Comparison of ENCODE assay signal across 24 cellular contexts in the genomic region with DNA sequence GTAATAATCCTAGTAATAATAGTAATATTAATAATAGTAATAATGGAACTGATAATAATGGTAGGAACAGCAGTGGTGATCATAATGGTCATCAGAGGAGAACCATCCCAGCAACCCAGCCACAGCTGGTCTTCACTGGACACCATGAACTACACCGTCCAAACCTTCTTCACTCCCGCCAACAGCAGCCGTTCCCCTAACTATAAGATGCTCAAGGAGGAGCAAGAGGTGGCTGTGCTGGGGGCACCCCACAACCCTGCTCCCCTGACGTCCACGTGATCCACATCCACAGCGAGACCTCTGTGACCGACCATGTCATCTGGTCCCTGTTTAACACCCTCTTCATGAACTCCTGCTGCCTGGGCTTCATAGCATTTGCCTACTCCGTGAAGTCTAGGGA.
"Had no signal": no experiment of that assay in that cellular context is flagged by ENCODE, and none has a peak within 500 bp of the region (broad histone marks: within the 10 kb centered on the region; RNA-seq: fewer than 3 reads in every experiment).

No MANE protein-coding gene starts in this region.

- H3K27me3 ChIP-seq: ovary, right lobe of liver had no signal

- H3K36me3 ChIP-seq: esophagus squamous epithelium, heart right ventricle, left lung, ovary, right lobe of liver, transverse colon had no signal

- H3K27ac ChIP-seq: coronary artery, left lung, psoas muscle, right lobe of liver had no signal

- H3K4me3 ChIP-seq: coronary artery, esophagus squamous epithelium, heart right ventricle, left lung, ovary, psoas muscle, right lobe of liver, smooth muscle cell, transverse colon had no signal

- H3K4me2 ChIP-seq: smooth muscle cell had no signal

- H3K9me3 ChIP-seq: esophagus squamous epithelium, heart right ventricle, left lung, ovary, psoas muscle, right lobe of liver, transverse colon had no signal

- DNase-seq: dermis blood vessel endothelial cell; effector memory CD8-positive, alpha-beta T cell; erythroblast; esophagus squamous epithelium; foreskin melanocyte; glutamatergic neuron; heart right ventricle; hippocampal formation; left cardiac atrium; left lung; mesendoderm; naive thymus-derived CD8-positive, alpha-beta T cell; occipital lobe; ovary; retina; stimulated activated CD4-positive, alpha-beta T cell treated with anti-CD3 and anti-CD28 coated beads, Interleukin-2, amount 100 ng/mL, for 24 hours; stimulated activated CD4-positive, alpha-beta T cell treated with anti-CD3 and anti-CD28 coated beads, Interleukin-4, amount 100 ng/mL, for 4 hours; transverse colon had no signal

- FAIRE-seq: endometrium, islet of Langerhans had no signal
